Comparison of ENCODE assay signal across 9 cellular contexts in genomic region chr10:125152646-125153368, GRCh38. TPM values are rescaled to one million over a fixed set of nuclear protein-coding genes. Genes with fewer than 3 reads are reported as not detected.
A peak's percentile ranks its signal among the peaks of the same experiment; 100 is the strongest.
DNase-seq lines count a peak whose midpoint lies in the region; ATAC-seq and TF ChIP-seq lines count a peak whose summit lies in the region.
"Had no signal": no experiment of that assay in that cellular context is flagged by ENCODE, and none has a peak within 500 bp of the region (broad histone marks: within the 10 kb centered on the region; RNA-seq: fewer than 3 reads in every experiment).

No MANE protein-coding gene starts in this region.

- no peak for TF ChIP-seq CTCF in MCF 10A (IDR thresholded peaks at IDR 0.05; ENCODE audit: unreplicated experiment)

- peak overlapping the region; percentile 82 for H3K4me3 Mint-ChIP-seq in MCF 10A (ENCODE audit: unreplicated experiment)
- H3K4me3 Mint-ChIP-seq: activated naive CD8-positive, alpha-beta T cell treated with anti-CD3 and anti-CD28 coated beads, Interleukin-2, amount 10 ng/mL, durations not matched to agents 7 days and 5 days had no signal

- H3K36me3 Mint-ChIP-seq in MCF 10A (ENCODE audit: insufficient read depth, unreplicated experiment): peaks cover 10% of the 10 kb centered on the region
- H3K36me3 Mint-ChIP-seq: activated naive CD8-positive, alpha-beta T cell treated with anti-CD3 and anti-CD28 coated beads, Interleukin-2, amount 10 ng/mL, durations not matched to agents 7 days and 5 days had no signal

- no peaks in the 10 kb centered on the region for H3K27me3 ChIP-seq in iPS-15b (ENCODE audit: control insufficient read depth, insufficient read depth, low read length)

- intact Hi-C loops in MCF 10A (cut with micrococcal nuclease): no loop called here

- H3K4me1 ChIP-seq in iPS-15b (ENCODE audit: control insufficient read depth, insufficient read depth, low read length): peaks cover 51% of the 10 kb centered on the region

- no peaks in the 10 kb centered on the region for H3K9me3 ChIP-seq in iPS-15b (ENCODE audit: control insufficient read depth, insufficient read depth, low read length)

- peaks cover 75% of the 10 kb centered on the region for H3K4me1 Mint-ChIP-seq in MCF 10A (ENCODE audit: insufficient read depth, unreplicated experiment)
- H3K4me1 Mint-ChIP-seq: activated naive CD8-positive, alpha-beta T cell treated with anti-CD3 and anti-CD28 coated beads, Interleukin-2, amount 10 ng/mL, durations not matched to agents 7 days and 5 days had no signal

- DNase-seq in EH (ENCODE audit: low read depth): peak; percentile 44
- DNase-seq in MCF 10A (ENCODE audit: unreplicated experiment): peak; percentile 54
- DNase-seq in putamen (ENCODE audit: low spot score): peak; percentile 75
- no peak for DNase-seq in T-helper 1 cell
- no peak for DNase-seq in NCI-H1930 (lab: John Stamatoyannopoulos, UW)
- no peak for DNase-seq in effector CD4-positive, alpha-beta T cell
- DNase-seq: activated naive CD8-positive, alpha-beta T cell treated with anti-CD3 and anti-CD28 coated beads, Interleukin-2, amount 10 ng/mL, durations not matched to agents 7 days and 5 days had no signal

- CTCF ChIA-PET in MCF 10A (lab: Yijun Ruan, JAX): interaction anchor here (0.6 to 3.6 kb wide), 8 partner anchors 29 to 237 kb away, joined by 3 to 23 read pairs (median 4); no protein-coding TSS in a partner anchor

- BruUV-seq in MCF 10A (replicated peaks; lab: Mats Ljungman, UMichigan): no TSS peak

- peak overlapping the region; percentile 92 for H3K27ac Mint-ChIP-seq in MCF 10A (ENCODE audit: low read depth, unreplicated experiment)
- H3K27ac Mint-ChIP-seq: activated naive CD8-positive, alpha-beta T cell treated with anti-CD3 and anti-CD28 coated beads, Interleukin-2, amount 10 ng/mL, durations not matched to agents 7 days and 5 days had no signal

- H3K9me3 Mint-ChIP-seq in MCF 10A (ENCODE audit: unreplicated experiment): no peaks in the 10 kb centered on the region
- H3K9me3 Mint-ChIP-seq: activated naive CD8-positive, alpha-beta T cell treated with anti-CD3 and anti-CD28 coated beads, Interleukin-2, amount 10 ng/mL, durations not matched to agents 7 days and 5 days had no signal

- peak overlapping the region; percentile 85 for H3K4me3 ChIP-seq in iPS-15b (ENCODE audit: low read depth, low read length)

- no peaks in the 10 kb centered on the region for H3K27me3 Mint-ChIP-seq in MCF 10A (ENCODE audit: insufficient read depth, unreplicated experiment)

- peaks cover 20% of the 10 kb centered on the region for H3K36me3 ChIP-seq in iPS-15b (ENCODE audit: control insufficient read depth, insufficient read depth, low read length)

- no peak for ATAC-seq in HG02763 (IDR thresholded peaks at IDR 0.05; ENCODE audit: unreplicated experiment)

- POLR2A ChIA-PET in MCF 10A (lab: Yijun Ruan, JAX): interaction anchor here (0.6 to 7.8 kb wide), 12 partner anchors 7 to 254 kb away, joined by 3 to 165 read pairs (median 7); no protein-coding TSS in a partner anchor

- H3K9ac ChIP-seq in iPS-15b (ENCODE audit: low read depth, low read length): peak overlapping the region; percentile 80

RNA-seq across cellular contexts. Expression of gene CTBP2, which starts 7.6 kb away (rescaled TPM):
- 129 and 152 TPM in 2 replicates for total RNA-seq in MCF 10A (2022)

Comparison
In these comparisons a context has a peak if more than half of its experiments do, and no peak if none do; other contexts are left out.
1. DNase-seq: peak in EH (single experiment), MCF 10A (single experiment) and putamen (single experiment); none in T-helper 1 cell (0 of 5), NCI-H1930 (0 of 2) and effector CD4-positive, alpha-beta T cell (single experiment).